9 cellular contexts compared by ENCODE assay signal in genomic region chr7:117124585-117125220, GRCh38.
DNase-seq lines count a peak whose midpoint lies in the region; ATAC-seq and FAIRE-seq lines count a peak whose summit lies in the region.
"Had no signal": no experiment of that assay in that cellular context is flagged by ENCODE, and none has a peak within 500 bp of the region (broad histone marks: within the 10 kb centered on the region; RNA-seq: fewer than 3 reads in every experiment).

No MANE protein-coding gene starts in this region.

- H3K27ac Mint-ChIP-seq in CD4-positive, CD25-positive, alpha-beta regulatory T cell = no peak overlapping the region

- peaks cover 0 to 12% (median 3%) of the 10 kb centered on the region in 4 donors for H3K4me1 Mint-ChIP-seq in CD4-positive, CD25-positive, alpha-beta regulatory T cell

- no peaks in the 10 kb centered on the region for H3K4me1 ChIP-seq in CD4-positive, CD25-positive, alpha-beta regulatory T cell (ENCODE audit: control insufficient read depth, insufficient read depth, low read length, poor library complexity, severe bottlenecking)
- peaks cover 23% of the 10 kb centered on the region for H3K4me1 ChIP-seq in adipocyte (ENCODE audit: control insufficient read depth, insufficient read depth, low read length)

- FAIRE-seq in islet of Langerhans (lab: Jason Lieb, UNC) = peak; percentile 98

- peak overlapping the region in 1 of 4 donors; percentile 68 for H3K4me3 Mint-ChIP-seq in CD4-positive, CD25-positive, alpha-beta regulatory T cell
- H3K4me3 Mint-ChIP-seq: neural crest cell had no signal

- H3K9me3 ChIP-seq in CD4-positive, CD25-positive, alpha-beta regulatory T cell (ENCODE audit: control insufficient read depth in 2 of 2, low read length in 2 of 2) = no peaks in the 10 kb centered on the region
- no peaks in the 10 kb centered on the region for H3K9me3 ChIP-seq in adipocyte (ENCODE audit: control insufficient read depth, low read length)

- ATAC-seq in CD4-positive, CD25-positive, alpha-beta regulatory T cell (ENCODE audit: low read depth in 2 of 2) = peak; percentile 60 to 64
- ATAC-seq in GM19372 (IDR thresholded peaks at IDR 0.05; ENCODE audit: low read depth, unreplicated experiment) = peak; percentile 90
- ATAC-seq in HG03439 (IDR thresholded peaks at IDR 0.05; ENCODE audit: unreplicated experiment) = peak; percentile 89
- no peak for ATAC-seq in HG03097 (IDR thresholded peaks at IDR 0.05; ENCODE audit: low FRiP score, unreplicated experiment)

- no peak overlapping the region for H3K27ac ChIP-seq in CD4-positive, CD25-positive, alpha-beta regulatory T cell (ENCODE audit: insufficient read depth, low read length, poor library complexity, severe bottlenecking)

- no peak overlapping the region for H3K4me3 ChIP-seq in CD4-positive, CD25-positive, alpha-beta regulatory T cell (ENCODE audit: low read depth, low read length)
- no peak overlapping the region for H3K4me3 ChIP-seq in adipocyte (ENCODE audit: low read length)

- no peaks in the 10 kb centered on the region for H3K9me3 Mint-ChIP-seq in CD4-positive, CD25-positive, alpha-beta regulatory T cell
- H3K9me3 Mint-ChIP-seq: neural crest cell had no signal

- H3K9ac ChIP-seq in adipocyte (ENCODE audit: low read length) = no peak overlapping the region

- no peaks in the 10 kb centered on the region for H3K27me3 ChIP-seq in CD4-positive, CD25-positive, alpha-beta regulatory T cell (ENCODE audit: control insufficient read depth, insufficient read depth, low read length)
- H3K27me3 ChIP-seq in adipocyte (replicated peaks; ENCODE audit: control insufficient read depth, insufficient read depth, low read length) = no peaks in the 10 kb centered on the region

- no peaks in the 10 kb centered on the region for H3K36me3 Mint-ChIP-seq in CD4-positive, CD25-positive, alpha-beta regulatory T cell

- no peaks in the 10 kb centered on the region for H3K36me3 ChIP-seq in CD4-positive, CD25-positive, alpha-beta regulatory T cell (ENCODE audit: control insufficient read depth, insufficient read depth, low read length)
- no peaks in the 10 kb centered on the region for H3K36me3 ChIP-seq in adipocyte (ENCODE audit: control insufficient read depth, insufficient read depth, low read length, severe bottlenecking)

- no peaks in the 10 kb centered on the region for H3K27me3 Mint-ChIP-seq in CD4-positive, CD25-positive, alpha-beta regulatory T cell

- peak in 2 of 3 donors; percentile 1 to 40 for DNase-seq in CD4-positive, CD25-positive, alpha-beta regulatory T cell
- DNase-seq in RKO (ENCODE audit: low spot score) = peak; percentile 97
- peak; percentile 89 for DNase-seq in adipocyte (ENCODE audit: low read depth)
- peak; percentile 50 for DNase-seq in stimulated activated CD8-positive, alpha-beta memory T cell treated with anti-CD3 and anti-CD28 coated beads, Interleukin-4, amount 100 ng/mL, for 24 hours (ENCODE audit: low read depth)

Comparison
In these comparisons a context has a peak if more than half of its experiments do, and no peak if none do; other contexts are left out.
1. DNase-seq: peak in every context shown above with its lines; median percentile 97 in RKO; 89 in adipocyte; 50 in stimulated activated CD8-positive, alpha-beta memory T cell treated with anti-CD3 and anti-CD28 coated beads, Interleukin-4, amount 100 ng/mL, for 24 hours; 20 in CD4-positive, CD25-positive, alpha-beta regulatory T cell.